ENCODE assay signal across 1 cellular context in the genomic region with DNA sequence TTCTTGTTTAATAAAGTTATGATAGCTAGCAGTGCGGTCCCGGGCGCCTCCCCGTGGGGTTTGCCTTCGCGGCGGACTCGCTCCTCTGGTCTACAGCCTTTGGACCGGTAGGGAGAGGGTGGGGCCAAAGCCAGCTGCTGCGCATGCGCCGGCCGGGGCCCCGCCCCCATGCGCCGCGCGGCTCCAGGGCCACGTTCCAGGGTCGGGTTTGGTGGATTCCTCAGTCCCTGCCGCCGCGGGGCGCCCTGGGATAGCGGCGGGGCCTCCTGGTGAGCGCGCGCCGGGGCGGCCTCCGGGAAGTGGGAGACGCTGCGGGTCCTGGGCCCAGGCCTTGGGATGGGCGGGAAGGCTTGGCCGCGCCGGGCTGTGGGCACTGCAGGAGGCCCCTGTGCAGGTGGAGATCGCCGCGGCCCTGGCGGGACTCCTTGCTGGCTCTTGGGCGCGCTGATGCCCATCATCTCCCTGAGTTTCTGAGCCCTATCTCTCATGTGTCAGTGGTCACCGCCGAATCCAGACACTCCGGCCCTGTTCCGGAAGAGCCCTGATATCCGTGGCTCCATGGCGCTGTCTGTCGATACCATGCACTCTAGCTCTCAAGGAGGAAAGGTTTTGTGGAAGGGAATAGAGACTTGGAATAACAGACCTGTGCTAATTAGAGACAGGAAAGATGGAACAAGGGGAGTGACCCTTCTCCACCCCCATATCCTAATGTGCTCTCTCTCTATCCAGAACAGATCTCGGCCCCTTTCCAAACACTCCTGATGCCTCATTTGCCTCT.
TF ChIP-seq lines count a peak whose summit lies in the region.

TSS of gene VARS2 (plus strand) at position 163 of the 778 bp plus-strand sequence. CDS start at position 762, 599 bp downstream.

TF ChIP-seq in HEK293, 187 proteins besides CTCF, POLR2A, EP300 and RAD21 (continued from another document):
- no peak for TF ChIP-seq ZNF18 (tag by site-specific recombination; IDR thresholded peaks at IDR 0.05)
- no peak for TF ChIP-seq GLI4 (tag by site-specific recombination; IDR thresholded peaks at IDR 0.05)
- no peak for TF ChIP-seq ZNF623 (tag by site-specific recombination; IDR thresholded peaks at IDR 0.05)
- TF ChIP-seq ZNF670 (tag by site-specific recombination; IDR thresholded peaks at IDR 0.05; ENCODE audit: low read depth) = no peak
- no peak for TF ChIP-seq SCRT2 (tag by site-specific recombination; IDR thresholded peaks at IDR 0.05)
- TF ChIP-seq, protein P1, sequence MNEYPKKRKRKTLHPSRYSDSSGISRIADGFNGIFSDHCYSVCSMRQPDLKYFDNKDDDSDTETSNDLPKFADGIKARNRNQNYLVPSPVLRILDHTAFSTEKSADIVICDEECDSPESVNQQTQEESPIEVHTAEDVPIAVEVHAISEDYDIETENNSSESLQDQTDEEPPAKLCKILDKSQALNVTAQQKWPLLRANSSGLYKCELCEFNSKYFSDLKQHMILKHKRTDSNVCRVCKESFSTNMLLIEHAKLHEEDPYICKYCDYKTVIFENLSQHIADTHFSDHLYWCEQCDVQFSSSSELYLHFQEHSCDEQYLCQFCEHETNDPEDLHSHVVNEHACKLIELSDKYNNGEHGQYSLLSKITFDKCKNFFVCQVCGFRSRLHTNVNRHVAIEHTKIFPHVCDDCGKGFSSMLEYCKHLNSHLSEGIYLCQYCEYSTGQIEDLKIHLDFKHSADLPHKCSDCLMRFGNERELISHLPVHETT (tag by site-specific recombination; IDR thresholded peaks at IDR 0.05) = no peak
- no peak for TF ChIP-seq ZNF792 (tag by site-specific recombination; IDR thresholded peaks at IDR 0.05)
- no peak for TF ChIP-seq ZNF549 (tag by site-specific recombination; IDR thresholded peaks at IDR 0.05)
- peak; percentile 40; the same call in 1 of the 2 replicates for TF ChIP-seq ZNF2 (tag by site-specific recombination; IDR thresholded peaks at IDR 0.05)
- TF ChIP-seq ZBTB17 (tag by site-specific recombination; IDR thresholded peaks at IDR 0.05) = peak; percentile 8; the same call in 1 of the 2 replicates
- TF ChIP-seq ZBTB10 (tag by site-specific recombination; IDR thresholded peaks at IDR 0.05) = no peak
- TF ChIP-seq, protein P2, sequence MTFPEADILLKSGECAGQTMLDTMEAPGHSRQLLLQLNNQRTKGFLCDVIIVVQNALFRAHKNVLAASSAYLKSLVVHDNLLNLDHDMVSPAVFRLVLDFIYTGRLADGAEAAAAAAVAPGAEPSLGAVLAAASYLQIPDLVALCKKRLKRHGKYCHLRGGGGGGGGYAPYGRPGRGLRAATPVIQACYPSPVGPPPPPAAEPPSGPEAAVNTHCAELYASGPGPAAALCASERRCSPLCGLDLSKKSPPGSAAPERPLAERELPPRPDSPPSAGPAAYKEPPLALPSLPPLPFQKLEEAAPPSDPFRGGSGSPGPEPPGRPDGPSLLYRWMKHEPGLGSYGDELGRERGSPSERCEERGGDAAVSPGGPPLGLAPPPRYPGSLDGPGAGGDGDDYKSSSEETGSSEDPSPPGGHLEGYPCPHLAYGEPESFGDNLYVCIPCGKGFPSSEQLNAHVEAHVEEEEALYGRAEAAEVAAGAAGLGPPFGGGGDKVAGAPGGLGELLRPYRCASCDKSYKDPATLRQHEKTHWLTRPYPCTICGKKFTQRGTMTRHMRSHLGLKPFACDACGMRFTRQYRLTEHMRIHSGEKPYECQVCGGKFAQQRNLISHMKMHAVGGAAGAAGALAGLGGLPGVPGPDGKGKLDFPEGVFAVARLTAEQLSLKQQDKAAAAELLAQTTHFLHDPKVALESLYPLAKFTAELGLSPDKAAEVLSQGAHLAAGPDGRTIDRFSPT (tag by site-specific recombination; IDR thresholded peaks at IDR 0.05) = peak; percentile 45; the same call in 1 of the 2 replicates
- peak; percentile 87 for TF ChIP-seq ZBTB48 (tag by site-specific recombination; IDR thresholded peaks at IDR 0.05)
- TF ChIP-seq ZSCAN23 (tag by site-specific recombination; IDR thresholded peaks at IDR 0.05) = no peak
- TF ChIP-seq, protein P3, sequence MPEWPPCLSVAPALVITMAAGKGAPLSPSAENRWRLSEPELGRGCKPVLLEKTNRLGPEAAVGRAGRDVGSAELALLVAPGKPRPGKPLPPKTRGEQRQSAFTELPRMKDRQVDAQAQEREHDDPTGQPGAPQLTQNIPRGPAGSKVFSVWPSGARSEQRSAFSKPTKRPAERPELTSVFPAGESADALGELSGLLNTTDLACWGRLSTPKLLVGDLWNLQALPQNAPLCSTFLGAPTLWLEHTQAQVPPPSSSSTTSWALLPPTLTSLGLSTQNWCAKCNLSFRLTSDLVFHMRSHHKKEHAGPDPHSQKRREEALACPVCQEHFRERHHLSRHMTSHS (tag by site-specific recombination; IDR thresholded peaks at IDR 0.05) = no peak
- TF ChIP-seq ZNF426 (tag by site-specific recombination; IDR thresholded peaks at IDR 0.05) = no peak
- TF ChIP-seq OSR2 (tag by site-specific recombination; IDR thresholded peaks at IDR 0.05) = no peak
- TF ChIP-seq ZNF624 (tag by site-specific recombination; IDR thresholded peaks at IDR 0.05) = no peak
- 0 out of 2 replicates have a peak, but pooled peaks have one; percentile 16 for TF ChIP-seq ZNF391 (tag by site-specific recombination; IDR thresholded peaks at IDR 0.05; ENCODE audit: borderline replicate concordance, low read depth)
- TF ChIP-seq IKZF3 (tag by site-specific recombination; IDR thresholded peaks at IDR 0.05) = peak; percentile 99
- TF ChIP-seq ZXDB (tag by site-specific recombination; IDR thresholded peaks at IDR 0.05) = peak; percentile 88
- no peak for TF ChIP-seq YY1 (tag by site-specific recombination; IDR thresholded peaks at IDR 0.05)
- no peak for TF ChIP-seq ZNF548 (tag by site-specific recombination; IDR thresholded peaks at IDR 0.05)
- TF ChIP-seq ZNF394 (tag by site-specific recombination; IDR thresholded peaks at IDR 0.05; ENCODE audit: borderline replicate concordance) = 0 out of 2 replicates have a peak, but pooled peaks have one; percentile 33
- TF ChIP-seq ZNF791 (tag by site-specific recombination; IDR thresholded peaks at IDR 0.05) = no peak
- no peak for TF ChIP-seq ZNF701 (tag by site-specific recombination; IDR thresholded peaks at IDR 0.05)
